19 cellular contexts compared by ENCODE assay signal in genomic region chr5:14231888-14232287, GRCh38.
"Had no signal": no experiment of that assay in that cellular context is flagged by ENCODE, and none has a peak within 500 bp of the region (broad histone marks: within the 10 kb centered on the region; RNA-seq: fewer than 3 reads in every experiment).

No MANE protein-coding gene starts in this region.

- H3K4me1 ChIP-seq: parathyroid adenoma, prostate gland, right lobe of liver, tibial nerve had no signal

- H3K27ac ChIP-seq: coronary artery, gastrocnemius medialis, heart right ventricle, parathyroid adenoma, prostate gland, right lobe of liver, spleen, testis, tibial nerve had no signal

- H2AFZ ChIP-seq: parathyroid adenoma had no signal

- H3K27me3 ChIP-seq: gastrocnemius medialis, heart right ventricle, right lobe of liver, spleen, testis, tibial nerve had no signal

- H3K4me3 ChIP-seq: coronary artery, gastrocnemius medialis, heart right ventricle, prostate gland, right lobe of liver, spleen, testis, tibial nerve had no signal

- H3K27ac Mint-ChIP-seq: endodermal cell; naive thymus-derived CD8-positive, alpha-beta T cell; stimulated activated naive B cell treated with anti-CD40 and anti-IgM and Interleukin-4, amounts not matched to agents 10 μg/mL and 1 μg/mL and 100 μg/mL, for 72 hours; stimulated activated naive CD8-positive, alpha-beta T cell treated with anti-CD3 and anti-CD28 coated beads, Interleukin-15, amount 100 ng/mL, for 72 hours had no signal

- H3K36me3 ChIP-seq: gastrocnemius medialis, heart right ventricle, prostate gland, right lobe of liver, spleen, tibial nerve had no signal

- H3K27me3 Mint-ChIP-seq: stimulated activated naive B cell treated with anti-CD40 and anti-IgM and Interleukin-4, amounts not matched to agents 10 μg/mL and 1 μg/mL and 100 μg/mL, for 72 hours had no signal

- H3K9ac ChIP-seq: parathyroid adenoma had no signal

- DNase-seq: effector CD4-positive, alpha-beta T cell; endodermal cell; gastrocnemius medialis; heart right ventricle; mammary epithelial cell; naive thymus-derived CD8-positive, alpha-beta T cell; nucleus accumbens; right lobe of liver; spleen; stimulated activated CD4-positive, alpha-beta T cell treated with anti-CD3 and anti-CD28 coated beads, Interleukin-15, amount 100 ng/mL, for 24 hours; stimulated activated CD4-positive, alpha-beta T cell treated with anti-CD3 and anti-CD28 coated beads, Interleukin-1b, Interleukin-23, amount 100 ng/mL, for 48 hours; stimulated activated CD4-positive, alpha-beta T cell treated with anti-CD3 and anti-CD28 coated beads, Interleukin-4, amount 100 ng/mL, for 24 hours; stimulated activated naive B cell treated with anti-CD40 and anti-IgM and Interleukin-4, amounts not matched to agents 10 μg/mL and 1 μg/mL and 100 μg/mL, for 72 hours; stimulated activated naive CD8-positive, alpha-beta T cell treated with anti-CD3 and anti-CD28 coated beads, Interleukin-15, amount 100 ng/mL, for 72 hours; testis had no signal

- H3K9me3 ChIP-seq: gastrocnemius medialis, heart right ventricle, prostate gland, right lobe of liver, spleen, testis, tibial nerve had no signal

- H3K9me3 Mint-ChIP-seq: endodermal cell; naive thymus-derived CD8-positive, alpha-beta T cell; stimulated activated naive CD8-positive, alpha-beta T cell treated with anti-CD3 and anti-CD28 coated beads, Interleukin-15, amount 100 ng/mL, for 72 hours had no signal

- H3K4me3 Mint-ChIP-seq: endodermal cell; naive thymus-derived CD8-positive, alpha-beta T cell; stimulated activated naive B cell treated with anti-CD40 and anti-IgM and Interleukin-4, amounts not matched to agents 10 μg/mL and 1 μg/mL and 100 μg/mL, for 72 hours; stimulated activated naive CD8-positive, alpha-beta T cell treated with anti-CD3 and anti-CD28 coated beads, Interleukin-15, amount 100 ng/mL, for 72 hours had no signal

- H3K4me1 Mint-ChIP-seq: naive thymus-derived CD8-positive, alpha-beta T cell; stimulated activated naive CD8-positive, alpha-beta T cell treated with anti-CD3 and anti-CD28 coated beads, Interleukin-15, amount 100 ng/mL, for 72 hours had no signal

- H3K36me3 Mint-ChIP-seq: naive thymus-derived CD8-positive, alpha-beta T cell had no signal
